ENCODE assay signal across 18 cellular contexts in genomic region chr3:127016043-127016343, GRCh38.
"Had no signal": no experiment of that assay in that cellular context is flagged by ENCODE, and none has a peak within 500 bp of the region (broad histone marks: within the 10 kb centered on the region; RNA-seq: fewer than 3 reads in every experiment).

No MANE protein-coding gene starts in this region.

- H3K27ac ChIP-seq: adrenal gland, foreskin keratinocyte, left ventricle myocardium inferior, pancreas, prostate gland, uterus had no signal

- FAIRE-seq: islet of Langerhans, pancreas had no signal

- H3K4me2 ChIP-seq: smooth muscle cell had no signal

- H3K9me3 ChIP-seq: adrenal gland, left ventricle myocardium inferior, pancreas, prostate gland, uterus had no signal

- H3K4me3 ChIP-seq: adrenal gland, left ventricle myocardium inferior, lung, pancreas, prostate gland, smooth muscle cell, uterus had no signal

- DNase-seq: activated B cell treated with CpG ODN at 0.5 μM for 24 hours; activated effector memory CD4-positive, alpha-beta T cell treated with Interleukin-2 at 50 U/mL for 16 hours; activated naive CD4-positive, alpha-beta T cell treated with anti-CD3 and anti-CD28 coated beads for 36 hours; adrenal gland; endodermal cell; foreskin keratinocyte; left ventricle myocardium inferior; pancreas; stimulated activated CD4-positive, alpha-beta T cell treated with anti-CD3 and anti-CD28 coated beads, Interleukin-1b, Interleukin-23, amount 100 ng/mL, for 48 hours; stimulated activated CD4-positive, alpha-beta T cell treated with anti-CD3 and anti-CD28 coated beads, Interleukin-4, amount 100 ng/mL, for 4 hours; stimulated activated CD8-positive, alpha-beta memory T cell treated with anti-CD3 and anti-CD28 coated beads, Interleukin-4, amount 100 ng/mL, for 48 hours; T-cell; uterus had no signal

- H3K27me3 ChIP-seq: adrenal gland, foreskin keratinocyte, pancreas, uterus had no signal

- H3K4me1 ChIP-seq: adrenal gland, foreskin keratinocyte, pancreas, prostate gland, uterus had no signal

- ATAC-seq: esophagus mucosa, foreskin keratinocyte, pancreas, T-cell had no signal

- H3K36me3 ChIP-seq: uterus had no signal
